ENCODE assay signal across 12 cellular contexts in genomic region chr4:176988226-176988625, GRCh38.
DNase-seq lines count a peak whose midpoint lies in the region; ATAC-seq and TF ChIP-seq lines count a peak whose summit lies in the region.
"Had no signal": no experiment of that assay in that cellular context is flagged by ENCODE, and none has a peak within 500 bp of the region (broad histone marks: within the 10 kb centered on the region; RNA-seq: fewer than 3 reads in every experiment).

No MANE protein-coding gene starts in this region.

- H3K27me3 ChIP-seq in A673 (replicated peaks; ENCODE audit: insufficient read depth, low read depth, low read length, poor library complexity): no peaks in the 10 kb centered on the region
- H3K27me3 ChIP-seq in dorsolateral prefrontal cortex: no peaks in the 10 kb centered on the region

- H3K36me3 Mint-ChIP-seq in HFFc6 (ENCODE audit: low read depth): peaks cover 33% of the 10 kb centered on the region
- no peaks in the 10 kb centered on the region for H3K36me3 Mint-ChIP-seq in naive thymus-derived CD8-positive, alpha-beta T cell
- H3K36me3 Mint-ChIP-seq: CD8-positive, alpha-beta memory T cell had no signal

- TF ChIP-seq CTCF in A673 (conservative IDR thresholded peaks at IDR 0.05; ENCODE audit: low read depth, low read length) (no peak), HFFc6 (IDR thresholded peaks at IDR 0.05) (no peak), dorsolateral prefrontal cortex (IDR thresholded peaks at IDR 0.05 in 54 of 56, conservative IDR thresholded peaks at IDR 0.05 in 2 of 56; ENCODE audit: low read depth in 1 of 56, partially characterized antibody in 56 of 56) (no peak)

- POLR2A ChIA-PET in A673 (lab: Charles Lee; ENCODE audit: low non-redundant PET): no interaction called here
- POLR2A ChIA-PET in naive thymus-derived CD8-positive, alpha-beta T cell (lab: Charles Lee): no interaction called here

- no peak overlapping the region for H3K4me3 ChIP-seq in A673 (ENCODE audit: low read depth, low read length, poor library complexity, severe bottlenecking)
- no peak overlapping the region for H3K4me3 ChIP-seq in dorsolateral prefrontal cortex

- BruUV-seq in A673 (replicated peaks; lab: Mats Ljungman, UMichigan): no TSS peak

- H3K4me1 ChIP-seq in A673 (ENCODE audit: insufficient read depth, low read length, poor library complexity, severe bottlenecking): no peaks in the 10 kb centered on the region

- H3K4me1 Mint-ChIP-seq in HFFc6 (ENCODE audit: low read depth): peaks cover 47% of the 10 kb centered on the region
- no peaks in the 10 kb centered on the region for H3K4me1 Mint-ChIP-seq in naive thymus-derived CD8-positive, alpha-beta T cell
- H3K4me1 Mint-ChIP-seq: CD8-positive, alpha-beta memory T cell had no signal

- H3K4me3 Mint-ChIP-seq in HFFc6: peak overlapping the region; percentile 0; the same call in 1 of the 2 replicates
- no peak overlapping the region for H3K4me3 Mint-ChIP-seq in naive thymus-derived CD8-positive, alpha-beta T cell
- H3K4me3 Mint-ChIP-seq: CD8-positive, alpha-beta memory T cell; stimulated activated naive CD8-positive, alpha-beta T cell treated with anti-CD3 and anti-CD28 coated beads, Interleukin-15, Interleukin-2, amounts not matched to agents 100 ng/mL and 50 ng/mL, for 24 hours had no signal

- H3K9me3 ChIP-seq in A673 (ENCODE audit: low read depth, low read length, poor library complexity, severe bottlenecking): no peaks in the 10 kb centered on the region

- no peak for ATAC-seq in naive thymus-derived CD8-positive, alpha-beta T cell
- ATAC-seq: left lobe of liver, sciatic nerve had no signal

- CTCF ChIA-PET in A673 (lab: Charles Lee): no interaction called here

- no peak overlapping the region for H3K27ac ChIP-seq in A673 (ENCODE audit: low read depth, low read length, poor library complexity, severe bottlenecking)
- no peak overlapping the region for H3K27ac ChIP-seq in dorsolateral prefrontal cortex

- H3K27me3 Mint-ChIP-seq in HFFc6 (ENCODE audit: insufficient read depth): no peaks in the 10 kb centered on the region
- H3K27me3 Mint-ChIP-seq in naive thymus-derived CD8-positive, alpha-beta T cell: peaks cover 0 to 3% (median 0%) of the 10 kb centered on the region in 5 donors
- H3K27me3 Mint-ChIP-seq: CD8-positive, alpha-beta memory T cell had no signal

- DNase-seq in A673 (ENCODE audit: low spot score) (peak; percentile 54), HFFc6 (peak; percentile 97), T1000 (lab: John Stamatoyannopoulos, UW) (peak; percentile 65), foreskin melanocyte (peak; percentile 66), dorsolateral prefrontal cortex (no peak), NOMO-1 treated with DMSO at 0.1 percent for 48 hours (lab: John Stamatoyannopoulos, UW; ENCODE audit: unreplicated experiment) (no peak), NCI-H345 (lab: John Stamatoyannopoulos, UW) (no peak)
- no peak for DNase-seq in naive thymus-derived CD8-positive, alpha-beta T cell
- DNase-seq: CD8-positive, alpha-beta memory T cell had no signal

- intact Hi-C loops in A673 (cut with micrococcal nuclease; ENCODE audit: unreplicated experiment): no loop called here
- intact Hi-C loops in dorsolateral prefrontal cortex (cut with DNase I): no loop called here

- H3K27ac Mint-ChIP-seq in HFFc6: peak overlapping the region; percentile 90
- no peak overlapping the region for H3K27ac Mint-ChIP-seq in naive thymus-derived CD8-positive, alpha-beta T cell
- H3K27ac Mint-ChIP-seq: CD8-positive, alpha-beta memory T cell; stimulated activated naive CD8-positive, alpha-beta T cell treated with anti-CD3 and anti-CD28 coated beads, Interleukin-15, Interleukin-2, amounts not matched to agents 100 ng/mL and 50 ng/mL, for 24 hours had no signal

- peaks cover 4% of the 10 kb centered on the region; the same call in 1 of the 2 replicates for H3K9me3 Mint-ChIP-seq in HFFc6
- peaks cover 0 to 13% (median 0%) of the 10 kb centered on the region in 9 donors for H3K9me3 Mint-ChIP-seq in naive thymus-derived CD8-positive, alpha-beta T cell

- H3K36me3 ChIP-seq in A673 (ENCODE audit: insufficient read depth, low read length, poor library complexity, severe bottlenecking): no peaks in the 10 kb centered on the region

Comparison
In these comparisons a context has a peak if more than half of its experiments do, and no peak if none do; other contexts are left out.
1. DNase-seq: peak in A673 (single experiment), HFFc6 (single experiment), T1000 (single experiment) and foreskin melanocyte (single experiment); none in dorsolateral prefrontal cortex (0 of 10), NOMO-1 treated with DMSO at 0.1 percent for 48 hours (single experiment), NCI-H345 (single experiment) and naive thymus-derived CD8-positive, alpha-beta T cell (0 of 10).